In the genomic region with DNA sequence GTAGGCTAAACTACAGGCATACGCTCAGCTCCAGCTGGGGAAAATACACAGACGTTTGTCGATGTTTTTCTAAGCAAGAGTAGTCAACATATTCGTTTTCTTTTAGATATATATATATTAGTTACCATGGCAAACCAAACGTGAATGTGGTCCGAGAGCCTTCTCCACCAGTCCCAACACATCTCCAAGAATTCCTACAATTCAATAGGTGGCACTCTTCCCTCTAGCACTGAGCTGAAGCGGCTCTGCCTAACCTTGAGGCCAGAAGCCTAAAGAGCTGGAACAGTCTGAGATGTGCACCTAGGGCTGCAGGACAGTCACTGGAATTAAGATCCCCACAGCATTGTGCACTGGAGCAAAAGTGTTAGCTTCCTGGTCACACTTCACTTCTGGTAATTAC, we compare ENCODE assay signal across 7 cellular contexts.
DNase-seq lines count a peak whose midpoint lies in the region; ATAC-seq and TF ChIP-seq lines count a peak whose summit lies in the region.

No MANE protein-coding gene starts in this region.

- H3K4me1 ChIP-seq in HCT116 (ENCODE audit: control insufficient read depth in 1 of 2, insufficient read depth in 2 of 2, low read length in 2 of 2) (no peaks in the 10 kb centered on the region), prostate gland (replicated peaks) (no peaks in the 10 kb centered on the region), OCI-LY7 (ENCODE audit: insufficient read depth, low read length, poor library complexity, severe bottlenecking) (no peaks in the 10 kb centered on the region)
- H3K4me1 ChIP-seq in effector memory CD4-positive, alpha-beta T cell (ENCODE audit: control insufficient read depth, insufficient read depth, low read length, poor library complexity, severe bottlenecking) = no peaks in the 10 kb centered on the region

- H3K36me3 ChIP-seq in HCT116 (ENCODE audit: control insufficient read depth in 1 of 2, insufficient read depth in 2 of 2, low read length in 2 of 2) (no peaks in the 10 kb centered on the region), prostate gland (no peaks in the 10 kb centered on the region), OCI-LY7 (ENCODE audit: insufficient read depth, low read length) (no peaks in the 10 kb centered on the region)
- no peaks in the 10 kb centered on the region for H3K36me3 ChIP-seq in effector memory CD4-positive, alpha-beta T cell (ENCODE audit: control insufficient read depth, insufficient read depth, low read length)

- intact Hi-C loops in HCT116 (cut with micrococcal nuclease) = no loop called here
- intact Hi-C loops in prostate gland (cut with DNase I) = loop anchor here (5.0 to 10.0 kb wide), 3 partner anchors 279 to 662 kb away; no protein-coding TSS in a partner anchor
- intact Hi-C loops in OCI-LY7 (cut with micrococcal nuclease; ENCODE audit: unreplicated experiment) = no loop called here

- peak; percentile 54; the same call in 1 of the 2 replicates for TF ChIP-seq RAD21 in HCT116 (IDR thresholded peaks at IDR 0.05; ENCODE audit: low read depth)

- POLR2A ChIA-PET in HCT116 (lab: Charles Lee) = no interaction called here
- POLR2A ChIA-PET in OCI-LY7 (lab: Charles Lee) = interaction anchor here (0.6 to 1.2 kb wide), 6 partner anchors 11 to 1051 kb away, joined by 3 to 4 read pairs (median 3); no protein-coding TSS in a partner anchor

- H3K9me3 ChIP-seq in HCT116 (ENCODE audit: control insufficient read depth in 1 of 2, insufficient read depth in 1 of 2, low read depth in 1 of 2, low read length in 2 of 2) (no peaks in the 10 kb centered on the region), prostate gland (no peaks in the 10 kb centered on the region), OCI-LY7 (ENCODE audit: low read length) (no peaks in the 10 kb centered on the region)
- H3K9me3 ChIP-seq in effector memory CD4-positive, alpha-beta T cell (ENCODE audit: control insufficient read depth, low read length) = no peaks in the 10 kb centered on the region

- H2AFZ ChIP-seq in HCT116 (ENCODE audit: low read depth, low read length, poor library complexity, severe bottlenecking) (no peak overlapping the region), OCI-LY7 (ENCODE audit: low read length) (no peak overlapping the region)

- H4K20me1 ChIP-seq in HCT116 (ENCODE audit: insufficient read depth) = no peaks in the 10 kb centered on the region
- H4K20me1 ChIP-seq in OCI-LY7 (ENCODE audit: insufficient read depth, low read length) = no peaks in the 10 kb centered on the region

- H3K9ac ChIP-seq in HCT116 (ENCODE audit: low read length) = no peak overlapping the region

- H3K4me2 ChIP-seq in HCT116 (ENCODE audit: low read length) (no peak overlapping the region), OCI-LY7 (ENCODE audit: low read length) (no peak overlapping the region)

- no peak for DNase-seq in HCT116 (ENCODE audit: low read depth, low spot score)
- peak; percentile 53 for DNase-seq in NCI-H748 (lab: John Stamatoyannopoulos, UW; ENCODE audit: unreplicated experiment)
- peak; percentile 12 for DNase-seq in fibroblast of the aortic adventitia (ENCODE audit: low read depth)
- DNase-seq in prostate gland (ENCODE audit: low spot score) = peak; percentile 42
- no peak for DNase-seq in OCI-LY7 (ENCODE audit: low spot score)
- no peak for DNase-seq in effector memory CD4-positive, alpha-beta T cell
- DNase-seq in RPMI8226 = no peak

- BruUV-seq in HCT116 (replicated peaks; lab: Mats Ljungman, UMichigan) (no TSS peak), OCI-LY7 (replicated peaks; lab: Mats Ljungman, UMichigan) (no TSS peak)

- CTCF ChIA-PET in HCT116 (lab: Charles Lee) (interaction anchor here (1.0 kb wide), 2 partner anchors 472 to 489 kb away, joined by 3 read pairs; no protein-coding TSS in a partner anchor), OCI-LY7 (lab: Charles Lee; ENCODE audit: unreplicated experiment) (interaction anchor here (0.6 kb wide), 1 partner anchor 680 kb away, joined by 3 read pairs; no protein-coding TSS in a partner anchor)

- ATAC-seq in HCT116 = peak; percentile 76

- TF ChIP-seq CTCF in HCT116 (IDR thresholded peaks at IDR 0.05 in 2 of 3, conservative IDR thresholded peaks at IDR 0.05 in 1 of 3; ENCODE audit: borderline replicate concordance in 1 of 3, insufficient read depth in 1 of 3, low read depth in 2 of 3, low read length in 2 of 3) = peak in 1 of 3 experiments; percentile 28; a peak in 1 of 6 replicates
- peak; percentile 24 for TF ChIP-seq CTCF in fibroblast of the aortic adventitia (IDR thresholded peaks at IDR 0.05; ENCODE audit: insufficient read depth, low read length)
- TF ChIP-seq CTCF in prostate gland (IDR thresholded peaks at IDR 0.05) = peak; percentile 14 to 56 (median 30)
- TF ChIP-seq CTCF in OCI-LY7 (conservative IDR thresholded peaks at IDR 0.05; ENCODE audit: low read length) = no peak

- H3K79me2 ChIP-seq in HCT116 (ENCODE audit: insufficient read depth, low read length) (no peaks in the 10 kb centered on the region), OCI-LY7 (ENCODE audit: insufficient read depth, low read depth, low read length) (no peaks in the 10 kb centered on the region)

- H3K27me3 ChIP-seq in HCT116 (ENCODE audit: insufficient read depth, low read length) (no peaks in the 10 kb centered on the region), prostate gland (replicated peaks; ENCODE audit: insufficient read depth) (no peaks in the 10 kb centered on the region)
- no peaks in the 10 kb centered on the region for H3K27me3 ChIP-seq in effector memory CD4-positive, alpha-beta T cell (replicated peaks; ENCODE audit: control insufficient read depth, insufficient read depth, low read length, poor library complexity, severe bottlenecking)

- H3K27ac ChIP-seq in HCT116 (ENCODE audit: low read depth, low read length) (no peak overlapping the region), prostate gland (no peak overlapping the region), OCI-LY7 (ENCODE audit: low read depth, low read length, poor library complexity, severe bottlenecking) (no peak overlapping the region)
- H3K27ac ChIP-seq in effector memory CD4-positive, alpha-beta T cell (ENCODE audit: insufficient read depth, low read length, poor library complexity, severe bottlenecking) = no peak overlapping the region

- 60% methylated on average over 7 of the region's 7 CpGs for WGBS in prostate gland

- H3K9me2 ChIP-seq in HCT116 (ENCODE audit: insufficient read depth) (no peaks in the 10 kb centered on the region), OCI-LY7 (ENCODE audit: insufficient read depth, low read length) (no peaks in the 10 kb centered on the region)

- H3K4me3 ChIP-seq in HCT116 (replicated peaks in 1 of 2; ENCODE audit: low read depth in 1 of 2, low read length in 2 of 2) (no peak overlapping the region), fibroblast of the aortic adventitia (ENCODE audit: low read depth, low read length) (no peak overlapping the region), prostate gland (no peak overlapping the region), OCI-LY7 (ENCODE audit: low read depth, low read length, poor library complexity, severe bottlenecking) (no peak overlapping the region)
- no peak overlapping the region for H3K4me3 ChIP-seq in effector memory CD4-positive, alpha-beta T cell (ENCODE audit: insufficient read depth, low read depth, low read length, poor library complexity, severe bottlenecking)

- RAD21 ChIA-PET in HCT116 (lab: Charles Lee; ENCODE audit: low non-redundant PET in 1 of 2, low total read pairs in 2 of 2, uncharacterized antibody in 2 of 2, unreplicated experiment in 2 of 2) = no interaction called here

- TF ChIP-seq POLR2A in HCT116 (IDR thresholded peaks at IDR 0.05; ENCODE audit: borderline replicate concordance, extremely low read depth, insufficient read depth, insufficient read length) (no peak), prostate gland (IDR thresholded peaks at IDR 0.05) (no peak)

TF ChIP-seq in HCT116, 20 proteins besides CTCF, POLR2A, EP300 and RAD21 (continues in another document):
- TF ChIP-seq POLR2AphosphoS5 (IDR thresholded peaks at IDR 0.05; ENCODE audit: low read depth, low read length) (no peak), EGR1 (IDR thresholded peaks at IDR 0.05; ENCODE audit: low read depth) (no peak), SRF (IDR thresholded peaks at IDR 0.05; ENCODE audit: low read depth) (no peak), EZH2 (IDR thresholded peaks at IDR 0.05) (no peak), YY1 (IDR thresholded peaks at IDR 0.05; ENCODE audit: extremely low read depth, insufficient replicate concordance, low read depth, low read length) (no peak), CEBPB (IDR thresholded peaks at IDR 0.05; ENCODE audit: low read depth) (no peak)
- TF ChIP-seq, protein P1, sequence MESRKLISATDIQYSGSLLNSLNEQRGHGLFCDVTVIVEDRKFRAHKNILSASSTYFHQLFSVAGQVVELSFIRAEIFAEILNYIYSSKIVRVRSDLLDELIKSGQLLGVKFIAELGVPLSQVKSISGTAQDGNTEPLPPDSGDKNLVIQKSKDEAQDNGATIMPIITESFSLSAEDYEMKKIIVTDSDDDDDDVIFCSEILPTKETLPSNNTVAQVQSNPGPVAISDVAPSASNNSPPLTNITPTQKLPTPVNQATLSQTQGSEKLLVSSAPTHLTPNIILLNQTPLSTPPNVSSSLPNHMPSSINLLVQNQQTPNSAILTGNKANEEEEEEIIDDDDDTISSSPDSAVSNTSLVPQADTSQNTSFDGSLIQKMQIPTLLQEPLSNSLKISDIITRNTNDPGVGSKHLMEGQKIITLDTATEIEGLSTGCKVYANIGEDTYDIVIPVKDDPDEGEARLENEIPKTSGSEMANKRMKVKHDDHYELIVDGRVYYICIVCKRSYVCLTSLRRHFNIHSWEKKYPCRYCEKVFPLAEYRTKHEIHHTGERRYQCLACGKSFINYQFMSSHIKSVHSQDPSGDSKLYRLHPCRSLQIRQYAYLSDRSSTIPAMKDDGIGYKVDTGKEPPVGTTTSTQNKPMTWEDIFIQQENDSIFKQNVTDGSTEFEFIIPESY (IDR thresholded peaks at IDR 0.05; ENCODE audit: extremely low read depth, insufficient replicate concordance, low read length) = no peak

Comparison
In these comparisons a context has a peak if more than half of its experiments do, and no peak if none do; other contexts are left out.
1. DNase-seq: peak in NCI-H748 (single experiment), fibroblast of the aortic adventitia (single experiment) and prostate gland (single experiment); none in HCT116 (single experiment), OCI-LY7 (single experiment), effector memory CD4-positive, alpha-beta T cell (0 of 3) and RPMI8226 (single experiment).